In the genomic region with DNA sequence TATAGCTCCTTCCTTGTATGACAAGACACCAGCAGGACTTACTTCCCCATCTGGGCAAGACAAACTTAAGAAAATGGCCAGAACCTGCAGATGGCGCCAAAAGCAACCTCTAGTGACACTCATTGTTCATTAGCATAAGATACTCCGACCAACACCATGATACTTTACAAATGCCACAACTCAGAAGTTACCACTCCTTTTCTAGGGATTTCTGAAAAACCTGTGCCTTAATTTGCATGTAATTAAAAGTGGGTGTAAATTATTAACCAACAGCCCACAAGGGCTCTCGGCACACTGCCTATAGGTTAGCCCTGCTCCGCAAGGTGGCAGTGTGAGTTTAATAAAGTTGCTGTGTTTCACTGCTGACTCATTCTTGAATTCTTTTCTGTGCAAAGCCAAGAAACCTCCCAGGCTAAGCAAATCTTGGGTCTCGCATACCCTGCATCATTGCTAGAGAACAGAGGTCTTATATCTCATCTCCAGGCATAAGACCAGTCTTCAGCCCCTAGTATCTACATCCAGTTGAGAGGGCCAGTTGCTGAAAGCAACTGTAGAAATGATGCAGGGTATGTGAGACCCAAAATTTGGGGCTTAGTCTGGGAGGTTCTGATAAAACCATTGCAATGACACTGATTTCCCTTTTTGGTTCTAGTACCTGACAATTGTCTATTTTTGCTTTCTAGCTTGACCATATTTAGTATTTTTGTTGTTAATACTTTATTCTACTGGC, we compare ENCODE assay signal across 8 cellular contexts.
DNase-seq lines count a peak whose midpoint lies in the region; ATAC-seq and TF ChIP-seq lines count a peak whose summit lies in the region.

No MANE protein-coding gene starts in this region.

- no peak overlapping the region for H3K27ac ChIP-seq in foreskin keratinocyte
- H3K27ac ChIP-seq in psoas muscle: no peak overlapping the region

- peak overlapping the region; percentile 53 for H3K4me3 Mint-ChIP-seq in activated T-cell treated with anti-CD3 and anti-CD28 coated beads, Interleukin-2, amount 50 U/mL, for 24 hours

- no peak overlapping the region for H3K4me3 ChIP-seq in psoas muscle

- H3K4me1 ChIP-seq in foreskin keratinocyte (no peaks in the 10 kb centered on the region), psoas muscle (peaks cover 6% of the 10 kb centered on the region)

- H3K9me3 ChIP-seq in psoas muscle: no peaks in the 10 kb centered on the region

- peaks cover 12% of the 10 kb centered on the region for H3K36me3 Mint-ChIP-seq in activated T-cell treated with anti-CD3 and anti-CD28 coated beads, Interleukin-2, amount 50 U/mL, for 24 hours (ENCODE audit: low read depth)

- H3K9me3 Mint-ChIP-seq in activated T-cell treated with anti-CD3 and anti-CD28 coated beads, Interleukin-2, amount 50 U/mL, for 24 hours: no peaks in the 10 kb centered on the region

- intact Hi-C loops in psoas muscle (cut with DNase I): no loop called here

- H3K36me3 ChIP-seq in psoas muscle (ENCODE audit: insufficient read depth in 1 of 2, low read depth in 1 of 2): no peaks in the 10 kb centered on the region

- H3K4me1 Mint-ChIP-seq in activated T-cell treated with anti-CD3 and anti-CD28 coated beads, Interleukin-2, amount 50 U/mL, for 24 hours (ENCODE audit: low read depth): peaks cover 15% of the 10 kb centered on the region

- WGBS in psoas muscle, 3 donors: 74 to 88% (median 79%) methylated on average over 5 of the region's 5 CpGs

- DNase-seq in Caki2 (ENCODE audit: low read depth) (peak; percentile 92), OCI-M1 (lab: John Stamatoyannopoulos, UW) (peak; percentile 94), foreskin keratinocyte (peak; percentile 27 to 51), psoas muscle (peak in 1 of 2 donors; percentile 35), NCI-H187 treated with DMSO at 0.1 percent for 48 hours (lab: John Stamatoyannopoulos, UW) (no peak)
- peak; percentile 70 for DNase-seq in activated T-cell treated with anti-CD3 and anti-CD28 coated beads, Interleukin-2, amount 50 U/mL, for 24 hours

- H3K27me3 ChIP-seq in foreskin keratinocyte (no peaks in the 10 kb centered on the region), psoas muscle (ENCODE audit: insufficient read depth in 3 of 3, low read length in 2 of 3) (no peaks in the 10 kb centered on the region)

- in situ Hi-C loops in Caki2 (cut with HindIII; ENCODE audit: low pct_unique_long_range_greater_than_20kb, low sequenced_read_pairs): no loop called here

- no peaks in the 10 kb centered on the region for H3K27me3 Mint-ChIP-seq in activated T-cell treated with anti-CD3 and anti-CD28 coated beads, Interleukin-2, amount 50 U/mL, for 24 hours

- H3K27ac Mint-ChIP-seq in activated T-cell treated with anti-CD3 and anti-CD28 coated beads, Interleukin-2, amount 50 U/mL, for 24 hours: no peak overlapping the region

- ATAC-seq in GM19328 (IDR thresholded peaks at IDR 0.05; ENCODE audit: unreplicated experiment) (peak; percentile 86), HG03354 (IDR thresholded peaks at IDR 0.05; ENCODE audit: poor library complexity, severe bottlenecking, unreplicated experiment) (peak; percentile 98), foreskin keratinocyte (peak; percentile 87), psoas muscle (peak in 3 of 4 donors; percentile 51 to 52 (median 52))

- TF ChIP-seq CTCF in foreskin keratinocyte (conservative IDR thresholded peaks at IDR 0.05) (peak; percentile 69), psoas muscle (IDR thresholded peaks at IDR 0.05) (peak; percentile 40)
